In genomic region chr12:50625029-50625875, GRCh38 we compare ENCODE assay signal across 11 cellular contexts.
DNase-seq lines count a peak whose midpoint lies in the region; ATAC-seq and TF ChIP-seq lines count a peak whose summit lies in the region.
"Had no signal": no experiment of that assay in that cellular context is flagged by ENCODE, and none has a peak within 500 bp of the region (broad histone marks: within the 10 kb centered on the region; RNA-seq: fewer than 3 reads in every experiment).

No MANE protein-coding gene starts in this region.

- no peaks in the 10 kb centered on the region for H3K9me3 Mint-ChIP-seq in natural killer cell treated with Interleukin-12 subunit alpha and Interleukin-12 subunit beta and Interleukin-15 and Interleukin-18, amount 100 ng/mL, for 72 hours
- no peaks in the 10 kb centered on the region for H3K9me3 Mint-ChIP-seq in natural killer cell
- H3K9me3 Mint-ChIP-seq in T-helper 2 cell treated with Interferon-gamma antibody and Interleukin-4, amounts not matched to agents 5 μg/mL and 100 μg/mL, for 36 hours, result peaks cover 9% of the 10 kb centered on the region

- H3K36me3 Mint-ChIP-seq in natural killer cell treated with Interleukin-12 subunit alpha and Interleukin-12 subunit beta and Interleukin-15 and Interleukin-18, amount 100 ng/mL, for 72 hours, result peaks cover 6% of the 10 kb centered on the region
- H3K36me3 Mint-ChIP-seq in natural killer cell, result no peaks in the 10 kb centered on the region
- H3K36me3 Mint-ChIP-seq in T-helper 2 cell treated with Interferon-gamma antibody and Interleukin-4, amounts not matched to agents 5 μg/mL and 100 μg/mL, for 36 hours (ENCODE audit: low read depth), result peaks cover 33% of the 10 kb centered on the region

- H3K4me3 Mint-ChIP-seq in natural killer cell treated with Interleukin-12 subunit alpha and Interleukin-12 subunit beta and Interleukin-15 and Interleukin-18, amount 100 ng/mL, for 72 hours, result peak overlapping the region; percentile 28
- no peak overlapping the region for H3K4me3 Mint-ChIP-seq in natural killer cell
- H3K4me3 Mint-ChIP-seq in T-helper 2 cell treated with Interferon-gamma antibody and Interleukin-4, amounts not matched to agents 5 μg/mL and 100 μg/mL, for 36 hours, result peak overlapping the region; percentile 43

- peaks cover 28 to 31% of the 10 kb centered on the region in 2 donors for H3K4me1 Mint-ChIP-seq in natural killer cell treated with Interleukin-12 subunit alpha and Interleukin-12 subunit beta and Interleukin-15 and Interleukin-18, amount 100 ng/mL, for 72 hours (ENCODE audit: low read depth in 2 of 2)
- H3K4me1 Mint-ChIP-seq in natural killer cell, result peaks cover 30% of the 10 kb centered on the region in 2 donors
- H3K4me1 Mint-ChIP-seq in T-helper 2 cell treated with Interferon-gamma antibody and Interleukin-4, amounts not matched to agents 5 μg/mL and 100 μg/mL, for 36 hours (ENCODE audit: low read depth), result peaks cover 34% of the 10 kb centered on the region

- peaks cover 28% of the 10 kb centered on the region for H3K4me1 ChIP-seq in foreskin keratinocyte

- H3K27ac ChIP-seq in foreskin keratinocyte (peak overlapping the region; percentile 24), coronary artery (no peak overlapping the region)

- no peaks in the 10 kb centered on the region for H3K27me3 Mint-ChIP-seq in natural killer cell treated with Interleukin-12 subunit alpha and Interleukin-12 subunit beta and Interleukin-15 and Interleukin-18, amount 100 ng/mL, for 72 hours
- H3K27me3 Mint-ChIP-seq in natural killer cell (ENCODE audit: low read depth in 2 of 2), result no peaks in the 10 kb centered on the region
- H3K27me3 Mint-ChIP-seq in T-helper 2 cell treated with Interferon-gamma antibody and Interleukin-4, amounts not matched to agents 5 μg/mL and 100 μg/mL, for 36 hours (ENCODE audit: low read depth), result no peaks in the 10 kb centered on the region

- peak overlapping the region; percentile 64 for H3K27ac Mint-ChIP-seq in natural killer cell treated with Interleukin-12 subunit alpha and Interleukin-12 subunit beta and Interleukin-15 and Interleukin-18, amount 100 ng/mL, for 72 hours
- H3K27ac Mint-ChIP-seq in natural killer cell, result peak overlapping the region in 1 of 2 donors; percentile 6
- H3K27ac Mint-ChIP-seq in T-helper 2 cell treated with Interferon-gamma antibody and Interleukin-4, amounts not matched to agents 5 μg/mL and 100 μg/mL, for 36 hours, result peak overlapping the region; percentile 77

- DNase-seq in natural killer cell treated with Interleukin-12 subunit alpha and Interleukin-12 subunit beta and Interleukin-15 and Interleukin-18, amount 100 ng/mL, for 72 hours (ENCODE audit: low spot score), result no peak
- DNase-seq in natural killer cell (no peak), foreskin keratinocyte (no peak), coronary artery (ENCODE audit: low spot score) (no peak), NCI-H1092 treated with DMSO at 0.1 percent for 48 hours (lab: John Stamatoyannopoulos, UW) (no peak)
- no peak for DNase-seq in T-helper 2 cell treated with Interferon-gamma antibody and Interleukin-4, amounts not matched to agents 5 μg/mL and 100 μg/mL, for 36 hours (ENCODE audit: low spot score)
- DNase-seq in stimulated activated CD4-positive, alpha-beta T cell treated with anti-CD3 and anti-CD28 coated beads, Interleukin-4, amount 100 ng/mL, for 24 hours, result no peak
- DNase-seq: kidney, NCI-H526, SK-N-SH had no signal

- intact Hi-C loops in natural killer cell (cut with micrococcal nuclease), result no loop called here

- no peaks in the 10 kb centered on the region for H3K27me3 ChIP-seq in foreskin keratinocyte

- peak in 1 of 2 donors; percentile 83 for ATAC-seq in natural killer cell treated with Interleukin-12 subunit alpha and Interleukin-12 subunit beta and Interleukin-15 and Interleukin-18, amount 100 ng/mL, for 72 hours
- no peak for ATAC-seq in natural killer cell
- no peak for ATAC-seq in foreskin keratinocyte
- ATAC-seq in HG03280 (IDR thresholded peaks at IDR 0.05; ENCODE audit: unreplicated experiment), result no peak

- no peak for TF ChIP-seq CTCF in natural killer cell (IDR thresholded peaks at IDR 0.05)
- TF ChIP-seq CTCF in foreskin keratinocyte (conservative IDR thresholded peaks at IDR 0.05), result no peak
- TF ChIP-seq CTCF in coronary artery (IDR thresholded peaks at IDR 0.05), result no peak

- no peak overlapping the region for H3K4me3 ChIP-seq in coronary artery
